In the genomic region with DNA sequence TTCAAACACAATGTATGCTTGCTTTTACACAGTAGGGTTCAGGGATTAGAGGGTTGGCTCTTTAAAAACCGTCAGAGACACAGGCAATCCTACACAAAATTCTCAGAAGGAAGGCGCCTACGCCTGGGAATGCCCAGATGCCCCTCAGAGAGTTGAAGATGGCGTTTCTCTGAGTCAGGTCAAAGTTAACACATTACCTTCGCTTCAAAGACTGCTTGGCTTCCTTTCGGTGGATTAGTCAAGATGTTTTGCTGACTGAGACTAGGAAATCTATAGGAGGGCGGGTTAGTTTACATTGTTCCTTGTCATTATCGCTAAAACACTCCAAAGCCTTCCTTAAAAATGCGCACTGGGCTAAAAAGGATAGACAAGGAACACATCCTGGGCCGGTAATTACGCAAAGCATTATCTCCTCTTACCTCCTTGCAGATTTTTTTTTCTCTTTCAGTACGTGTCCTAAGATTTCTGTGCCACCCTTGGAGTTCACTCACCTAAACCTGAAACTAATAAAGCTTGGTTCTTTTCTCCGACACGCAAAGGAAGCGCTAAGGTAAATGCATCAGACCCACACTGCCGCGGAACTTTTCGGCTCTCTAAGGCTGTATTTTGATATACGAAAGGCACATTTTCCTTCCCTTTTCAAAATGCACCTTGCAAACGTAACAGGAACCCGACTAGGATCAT, we compare ENCODE assay signal across 12 cellular contexts. TPM values are rescaled to one million over a fixed set of nuclear protein-coding genes. Genes with fewer than 3 reads are reported as not detected.
A peak's percentile ranks its signal among the peaks of the same experiment; 100 is the strongest.
DNase-seq lines count a peak whose midpoint lies in the region; ATAC-seq and TF ChIP-seq lines count a peak whose summit lies in the region.
"Had no signal": no experiment of that assay in that cellular context is flagged by ENCODE, and none has a peak within 500 bp of the region (broad histone marks: within the 10 kb centered on the region; RNA-seq: fewer than 3 reads in every experiment).

No MANE protein-coding gene starts in this region.

- ATAC-seq in upper lobe of left lung (ENCODE audit: low FRiP score in 2 of 2) (no peak), GM18909 (IDR thresholded peaks at IDR 0.05; ENCODE audit: poor library complexity, unreplicated experiment) (no peak)
- ATAC-seq: stimulated activated naive B cell treated with anti-CD40 and anti-IgM and Interleukin-4, amounts not matched to agents 10 μg/mL and 1 μg/mL and 100 μg/mL, for 72 hours had no signal

- no peaks in the 10 kb centered on the region for H3K36me3 ChIP-seq in ascending aorta
- no peaks in the 10 kb centered on the region for H3K36me3 ChIP-seq in fibroblast of lung (ENCODE audit: control insufficient read depth, insufficient read depth, low read length)
- no peaks in the 10 kb centered on the region for H3K36me3 ChIP-seq in upper lobe of left lung
- H3K36me3 ChIP-seq: SJCRH30 had no signal

- no peak for TF ChIP-seq CTCF in ascending aorta (IDR thresholded peaks at IDR 0.05)
- no peak for TF ChIP-seq CTCF in fibroblast of lung (conservative IDR thresholded peaks at IDR 0.05 in 1 of 2, IDR thresholded peaks at IDR 0.05 in 1 of 2; ENCODE audit: low read depth in 1 of 2, low read length in 2 of 2)
- TF ChIP-seq CTCF in nephron (IDR thresholded peaks at IDR 0.05; ENCODE audit: unreplicated experiment in 3 of 3): no peak
- no peak for TF ChIP-seq CTCF in upper lobe of left lung (IDR thresholded peaks at IDR 0.05)

- no peaks in the 10 kb centered on the region for H3K79me2 ChIP-seq in fibroblast of lung (ENCODE audit: control insufficient read depth, insufficient read depth, low read length)

- H4K20me1 ChIP-seq in fibroblast of lung (ENCODE audit: control insufficient read depth, extremely low read depth, insufficient read depth, low read length): no peaks in the 10 kb centered on the region

- no peaks in the 10 kb centered on the region for H3K27me3 ChIP-seq in ascending aorta
- peaks cover 21% of the 10 kb centered on the region for H3K27me3 ChIP-seq in fibroblast of lung (ENCODE audit: control insufficient read depth, insufficient read depth, low read length)
- no peaks in the 10 kb centered on the region for H3K27me3 ChIP-seq in upper lobe of left lung
- H3K27me3 ChIP-seq: SJCRH30 had no signal

- H3K27me3 Mint-ChIP-seq in nephron (ENCODE audit: low read depth): peaks cover 63% of the 10 kb centered on the region

- intact Hi-C loops in ascending aorta (cut with DNase I): no loop called here

- peak overlapping the region; percentile 83 to 86 (median 84) for H3K4me3 Mint-ChIP-seq in nephron

- no peak for TF ChIP-seq POLR2A in upper lobe of left lung (IDR thresholded peaks at IDR 0.05)

- TF ChIP-seq EP300 in upper lobe of left lung (IDR thresholded peaks at IDR 0.05): no peak

- no peak for DNase-seq in ascending aorta (ENCODE audit: low spot score in 2 of 2)
- DNase-seq in fibroblast of lung (ENCODE audit: low read depth in 2 of 2): no peak
- DNase-seq in upper lobe of left lung: no peak
- DNase-seq in SHP77 treated with DMSO at 0.1 percent for 48 hours (lab: John Stamatoyannopoulos, UW): no peak
- no peak for DNase-seq in stimulated activated CD4-positive, alpha-beta T cell treated with anti-CD3 and anti-CD28 coated beads, Interleukin-2, amount 100 ng/mL, for 48 hours
- DNase-seq: DMS79 treated with DMSO at 0.1 percent for 48 hours; NCI-H2107; SJCRH30; stimulated activated naive B cell treated with anti-CD40 and anti-IgM and Interleukin-4, amounts not matched to agents 10 μg/mL and 1 μg/mL and 100 μg/mL, for 72 hours had no signal

- 22 to 25% methylated on average over 21 of the region's 21 CpGs for WGBS in upper lobe of left lung, 2 donors

- peaks cover 11% of the 10 kb centered on the region for H3K4me1 Mint-ChIP-seq in nephron
- H3K4me1 Mint-ChIP-seq: stimulated activated naive B cell treated with anti-CD40 and anti-IgM and Interleukin-4, amounts not matched to agents 10 μg/mL and 1 μg/mL and 100 μg/mL, for 72 hours had no signal

- no peaks in the 10 kb centered on the region for H3K9me3 Mint-ChIP-seq in nephron
- H3K9me3 Mint-ChIP-seq: stimulated activated naive B cell treated with anti-CD40 and anti-IgM and Interleukin-4, amounts not matched to agents 10 μg/mL and 1 μg/mL and 100 μg/mL, for 72 hours had no signal

- H3K27ac ChIP-seq in ascending aorta: no peak overlapping the region
- no peak overlapping the region for H3K27ac ChIP-seq in fibroblast of lung (ENCODE audit: insufficient read depth, low read length)
- H3K27ac ChIP-seq in upper lobe of left lung: peak overlapping the region; percentile 13 to 84 (median 59)
- H3K27ac ChIP-seq: SJCRH30 had no signal

- H3K36me3 Mint-ChIP-seq in nephron (ENCODE audit: low read depth): no peaks in the 10 kb centered on the region
- H3K36me3 Mint-ChIP-seq: stimulated activated naive B cell treated with anti-CD40 and anti-IgM and Interleukin-4, amounts not matched to agents 10 μg/mL and 1 μg/mL and 100 μg/mL, for 72 hours had no signal

- peak overlapping the region; percentile 51 for H3K4me2 ChIP-seq in fibroblast of lung (ENCODE audit: extremely low read depth, insufficient read depth, low read length)

- H3K9ac ChIP-seq in fibroblast of lung (ENCODE audit: insufficient read depth, low read length): no peak overlapping the region

- H3K9me3 ChIP-seq in ascending aorta: no peaks in the 10 kb centered on the region
- H3K9me3 ChIP-seq in fibroblast of lung (ENCODE audit: control insufficient read depth, insufficient read depth, low read depth, low read length): no peaks in the 10 kb centered on the region
- no peaks in the 10 kb centered on the region for H3K9me3 ChIP-seq in upper lobe of left lung
- H3K9me3 ChIP-seq: SJCRH30 had no signal

- peak overlapping the region in 1 of 3 experiments; percentile 42 for H3K27ac Mint-ChIP-seq in nephron
- H3K27ac Mint-ChIP-seq: stimulated activated naive B cell treated with anti-CD40 and anti-IgM and Interleukin-4, amounts not matched to agents 10 μg/mL and 1 μg/mL and 100 μg/mL, for 72 hours had no signal

- H2AFZ ChIP-seq in fibroblast of lung (ENCODE audit: low read length): no peak overlapping the region

- peak overlapping the region; percentile 52 to 54 for H3K4me3 ChIP-seq in ascending aorta
- H3K4me3 ChIP-seq in fibroblast of lung (replicated peaks in 1 of 4; ENCODE audit: control extremely low read depth in 1 of 4, insufficient read depth in 1 of 4, low read depth in 3 of 4, low read length in 4 of 4): peak overlapping the region in 2 of 4 experiments; percentile 41 to 71
- H3K4me3 ChIP-seq in upper lobe of left lung: peak overlapping the region in 3 of 4 donors; percentile 40 to 57 (median 50)
- H3K4me3 ChIP-seq: SJCRH30 had no signal

- H3K4me1 ChIP-seq in ascending aorta (no peaks in the 10 kb centered on the region), fibroblast of lung (ENCODE audit: control insufficient read depth, extremely low read depth, insufficient read depth, low read length) (no peaks in the 10 kb centered on the region), upper lobe of left lung (peaks cover 0 to 7% (median 2%) of the 10 kb centered on the region in 4 donors)
- H3K4me1 ChIP-seq: SJCRH30 had no signal

RNA-seq across cellular contexts. Expression of a gene that starts 0.9 kb away (rescaled TPM):
- 0.21 TPM for total RNA-seq in ascending aorta
- under 0.01 and 0.26 TPM in 2 replicates for total RNA-seq in fibroblast of lung
- 0.01 and 0.25 TPM in 2 replicates for polyA plus RNA-seq in fibroblast of lung
- 0.39 and 0.65 TPM in 2 replicates for polyA plus RNA-seq in fibroblast of lung (2012)
- not detected in 2 replicates for polyA minus RNA-seq in fibroblast of lung (ENCODE audit: low replicate concordance)
- 10 to 100 TPM in 5 of 6 donors, 1 to 10 TPM in 1; 4.2 to 36.7 (median 24.8) TPM for total RNA-seq in upper lobe of left lung
- total RNA-seq: SJCRH30 had no signal

RNA-seq across cellular contexts. Expression of a gene that starts 51.6 kb away (rescaled TPM):
- total RNA-seq in ascending aorta (not detected), fibroblast of lung (not detected in 2 replicates), upper lobe of left lung (not detected)
- polyA plus RNA-seq in fibroblast of lung: 0.03 TPM in 1 of 2 replicates, not detected in the other
- polyA plus RNA-seq in fibroblast of lung (2012): 0.10 TPM in 1 of 2 replicates, not detected in the other
- not detected in 2 replicates for polyA minus RNA-seq in fibroblast of lung (ENCODE audit: low replicate concordance)
- total RNA-seq: cerebellum, SJCRH30 had no signal

Comparison
In these comparisons a context has a peak if more than half of its experiments do, and no peak if none do; other contexts are left out.
1. H3K27ac ChIP-seq: peak in upper lobe of left lung (4 of 4); none in ascending aorta (0 of 2) and fibroblast of lung (single experiment).